ENCODE assay signal across 8 cellular contexts in the genomic region with DNA sequence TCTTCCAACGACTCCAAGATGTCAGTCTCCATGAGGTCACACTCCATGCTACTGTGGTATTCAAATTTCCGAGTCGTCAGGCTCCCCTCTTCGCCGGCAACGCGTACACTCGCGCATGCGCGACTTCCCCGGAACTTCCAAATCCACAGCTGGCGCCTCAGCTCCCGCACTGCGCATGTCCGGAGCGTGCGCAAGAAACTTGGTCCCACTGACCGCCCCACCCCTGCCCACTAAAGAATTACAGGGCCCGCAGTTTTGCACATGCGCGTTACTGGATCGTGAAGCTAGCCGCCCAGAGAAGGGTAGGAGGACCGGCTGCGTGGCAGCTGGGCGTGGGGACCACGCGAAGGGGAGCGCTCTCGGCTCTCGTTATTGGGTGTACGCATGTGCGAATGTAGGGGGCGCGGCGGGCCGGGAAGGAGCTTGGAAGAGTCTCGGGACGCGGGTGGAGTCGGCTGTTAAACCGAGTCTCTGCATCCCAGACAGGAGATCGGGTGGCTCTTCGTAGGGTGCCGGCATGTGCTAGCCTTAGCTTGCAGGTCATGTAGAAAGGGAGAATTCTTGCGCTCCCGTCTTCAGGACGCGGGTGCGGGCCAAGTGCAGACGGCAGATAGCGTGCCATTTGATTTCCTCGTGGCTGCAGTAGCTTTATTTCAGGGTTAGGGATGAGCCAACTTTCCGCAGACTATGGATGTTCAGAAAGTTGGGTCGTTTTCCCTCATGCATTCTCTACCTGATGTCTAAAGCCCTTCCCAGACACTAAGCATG. TPM values are rescaled to one million over a fixed set of nuclear protein-coding genes. Genes with fewer than 3 reads are reported as not detected.
DNase-seq lines count a peak whose midpoint lies in the region; TF ChIP-seq lines count a peak whose summit lies in the region.

TSS of gene FAM98A (minus strand) at position 125 of the 768 bp plus-strand sequence. CDS start at position 47, 78 bp downstream.

- H2BK15ac ChIP-seq in H9 (ENCODE audit: low read depth, low read length), result no peak within 1 kb of the TSS

- no peaks in the 10 kb centered on the region for H3K9me3 ChIP-seq in H9 (ENCODE audit: control insufficient read depth, low read depth, low read length)
- H3K9me3 ChIP-seq in MG63, result no peaks in the 10 kb centered on the region

- H3K27ac Mint-ChIP-seq in H9 (peak within 1 kb of the TSS; percentile 93 to 99 (median 98)), nephron (peak within 1 kb of the TSS; percentile 60 to 96 (median 91))
- peak within 1 kb of the TSS; percentile 99 for H3K27ac Mint-ChIP-seq in stimulated activated naive CD8-positive, alpha-beta T cell treated with anti-CD3 and anti-CD28 coated beads, Interleukin-15, Interleukin-2, amounts not matched to agents 100 ng/mL and 50 ng/mL, for 24 hours

- H4K5ac ChIP-seq in H9 (ENCODE audit: insufficient read length, low read depth, low read length), result no peak within 1 kb of the TSS

- no peak within 1 kb of the TSS for H2AFZ ChIP-seq in H9 (ENCODE audit: low read length)

- no peak within 1 kb of the TSS for H2BK20ac ChIP-seq in H9 (ENCODE audit: low read depth, low read length, poor library complexity, severe bottlenecking)

- H3K36me3 ChIP-seq in MG63, result peaks cover 9% of the 10 kb centered on the region

- H3K4me1 Mint-ChIP-seq in H9, result peaks cover 39 to 43% of the 10 kb centered on the region in 2 experiments
- peaks cover 29% of the 10 kb centered on the region for H3K4me1 Mint-ChIP-seq in nephron
- peaks cover 38% of the 10 kb centered on the region for H3K4me1 Mint-ChIP-seq in stimulated activated naive CD8-positive, alpha-beta T cell treated with anti-CD3 and anti-CD28 coated beads, Interleukin-15, Interleukin-2, amounts not matched to agents 100 ng/mL and 50 ng/mL, for 24 hours (ENCODE audit: low read depth)

- peaks cover 7% of the 10 kb centered on the region; the same call in 1 of the 2 replicates for H3K79me2 ChIP-seq in H9 (ENCODE audit: insufficient read depth, low read length)

- no peak; the same call in 2 of the 3 replicates for TF ChIP-seq CTCF in H9 (conservative IDR thresholded peaks at IDR 0.05)
- peak; percentile 18 for TF ChIP-seq CTCF in fibroblast of the aortic adventitia (IDR thresholded peaks at IDR 0.05; ENCODE audit: insufficient read depth, low read length)
- TF ChIP-seq CTCF in nephron (IDR thresholded peaks at IDR 0.05; ENCODE audit: unreplicated experiment in 3 of 3), result peak in 1 of 3 experiments; percentile 10

- no peak within 1 kb of the TSS for H3K23ac ChIP-seq in H9 (ENCODE audit: insufficient read length, low read depth, low read length)

- H4K20me1 ChIP-seq in H9 (ENCODE audit: control insufficient read depth, insufficient read depth, insufficient read length), result no peaks in the 10 kb centered on the region

- H3K27me3 Mint-ChIP-seq in H9 (ENCODE audit: low read depth), result no peaks in the 10 kb centered on the region
- H3K27me3 Mint-ChIP-seq in nephron (ENCODE audit: low read depth), result no peaks in the 10 kb centered on the region
- H3K27me3 Mint-ChIP-seq in stimulated activated naive CD8-positive, alpha-beta T cell treated with anti-CD3 and anti-CD28 coated beads, Interleukin-15, Interleukin-2, amounts not matched to agents 100 ng/mL and 50 ng/mL, for 24 hours, result no peaks in the 10 kb centered on the region

- H3K9ac ChIP-seq in H9 (ENCODE audit: extremely low read depth, insufficient read length, low read length), result peak within 1 kb of the TSS; percentile 64

- H4K8ac ChIP-seq in H9 (replicated peaks; ENCODE audit: insufficient read length, low read depth, low read length), result no peak within 1 kb of the TSS

- H3K9me3 Mint-ChIP-seq in H9 (no peaks in the 10 kb centered on the region; a peak in 1 of 5 replicates), nephron (no peaks in the 10 kb centered on the region)
- no peaks in the 10 kb centered on the region for H3K9me3 Mint-ChIP-seq in stimulated activated naive CD8-positive, alpha-beta T cell treated with anti-CD3 and anti-CD28 coated beads, Interleukin-15, Interleukin-2, amounts not matched to agents 100 ng/mL and 50 ng/mL, for 24 hours

- no peak within 1 kb of the TSS for H3K4ac ChIP-seq in H9 (ENCODE audit: low read depth, low read length)

- H3K36me3 Mint-ChIP-seq in H9 (ENCODE audit: insufficient read depth in 1 of 3, low read depth in 3 of 3), result peaks cover 8 to 11% (median 9%) of the 10 kb centered on the region in 3 experiments; a peak in 6 of 7 replicates
- peaks cover 7% of the 10 kb centered on the region for H3K36me3 Mint-ChIP-seq in nephron (ENCODE audit: low read depth)
- H3K36me3 Mint-ChIP-seq in stimulated activated naive CD8-positive, alpha-beta T cell treated with anti-CD3 and anti-CD28 coated beads, Interleukin-15, Interleukin-2, amounts not matched to agents 100 ng/mL and 50 ng/mL, for 24 hours (ENCODE audit: low read depth), result peaks cover 10% of the 10 kb centered on the region

- H3K27ac ChIP-seq in H9 (ENCODE audit: insufficient read length, low read depth, low read length), result no peak within 1 kb of the TSS

- H3K4me3 Mint-ChIP-seq in H9 (peak within 1 kb of the TSS; percentile 96 to 98), nephron (peak within 1 kb of the TSS; percentile 88 to 90 (median 90))
- peak within 1 kb of the TSS; percentile 100 for H3K4me3 Mint-ChIP-seq in stimulated activated naive CD8-positive, alpha-beta T cell treated with anti-CD3 and anti-CD28 coated beads, Interleukin-15, Interleukin-2, amounts not matched to agents 100 ng/mL and 50 ng/mL, for 24 hours

- H3K79me1 ChIP-seq in H9 (ENCODE audit: insufficient read depth, low read depth, low read length, poor library complexity, severe bottlenecking), result peaks cover 2% of the 10 kb centered on the region

- H2BK5ac ChIP-seq in H9 (ENCODE audit: insufficient read length, low read length), result no peak within 1 kb of the TSS

- no peak within 1 kb of the TSS for H3K56ac ChIP-seq in H9 (ENCODE audit: insufficient read length, low read depth, low read length)

- no peak within 1 kb of the TSS for H4K91ac ChIP-seq in H9 (ENCODE audit: insufficient read length, low read depth, low read length)

- no peak within 1 kb of the TSS for H2AK5ac ChIP-seq in H9 (ENCODE audit: insufficient read length, low read length)

- in situ Hi-C loops in G401 (cut with HindIII; ENCODE audit: low sequenced_read_pairs), result no loop called here

- no CpG with 5 or more reads among the region's 56 CpGs for WGBS in H9 (ENCODE audit: extremely low coverage, insufficient read length, low lambda C conversion rate)

- H3K18ac ChIP-seq in H9 (ENCODE audit: insufficient read length, low read depth, low read length), result peak within 1 kb of the TSS; percentile 35

- peak within 1 kb of the TSS; percentile 91 for H3K4me2 ChIP-seq in H9 (ENCODE audit: insufficient read depth, insufficient read length, low read length)

- H3T11ph ChIP-seq in H9 (ENCODE audit: low read length), result no peak within 1 kb of the TSS

- no peak within 1 kb of the TSS for H2BK12ac ChIP-seq in H9 (ENCODE audit: insufficient read length, low read depth, low read length)

- H3K27me3 ChIP-seq in H9 (ENCODE audit: insufficient read depth, low read length) (no peaks in the 10 kb centered on the region), MG63 (no peaks in the 10 kb centered on the region)

- H3K4me1 ChIP-seq in H9 (ENCODE audit: insufficient read depth, low read length), result peaks cover 3% of the 10 kb centered on the region; the same call in 1 of the 2 replicates

- H3K4me3 ChIP-seq in MG63 (peak within 1 kb of the TSS; percentile 90), fibroblast of the aortic adventitia (ENCODE audit: low read depth, low read length) (peak within 1 kb of the TSS; percentile 97)

- DNase-seq in G401 (ENCODE audit: low spot score) (peak; percentile 98), H9 (peak; percentile 98), MG63 (peak; percentile 98), SHP77 treated with DMSO at 0.1 percent for 48 hours (lab: John Stamatoyannopoulos, UW) (peak; percentile 98), fibroblast of the aortic adventitia (ENCODE audit: low read depth) (peak; percentile 99)
- peak; percentile 100 for DNase-seq in activated effector memory CD4-positive, alpha-beta T cell treated with anti-CD3 and anti-CD28 coated beads, Interleukin-2, amount 50 U/mL, for 16 hours

- H3K14ac ChIP-seq in H9 (ENCODE audit: insufficient read depth, low read length), result no peak within 1 kb of the TSS

- no peak within 1 kb of the TSS for H2BK120ac ChIP-seq in H9 (ENCODE audit: low read depth, low read length, poor library complexity, severe bottlenecking)

- peaks cover 11% of the 10 kb centered on the region for H3K23me2 ChIP-seq in H9 (ENCODE audit: insufficient read length, low read depth, low read length, poor library complexity, severe bottlenecking)

RNA-seq across cellular contexts. Expression of gene FAM98A, which starts in this region (rescaled TPM):
- total RNA-seq in G401 (2014; rRNA removed; shearing (Covaris generic)), result 8.9 and 21.8 TPM in 2 replicates
- total RNA-seq in H9 (2021), result 65.0 and 70.9 TPM in 2 replicates
- 31.1 and 37.5 TPM in 2 replicates for total RNA-seq in MG63 (2014; rRNA removed; shearing (Covaris generic); ENCODE audit: low replicate concordance)
- 41.8 and 58.7 TPM in 2 replicates for total RNA-seq in fibroblast of the aortic adventitia (ENCODE audit: low replicate concordance)
